In the genomic region with DNA sequence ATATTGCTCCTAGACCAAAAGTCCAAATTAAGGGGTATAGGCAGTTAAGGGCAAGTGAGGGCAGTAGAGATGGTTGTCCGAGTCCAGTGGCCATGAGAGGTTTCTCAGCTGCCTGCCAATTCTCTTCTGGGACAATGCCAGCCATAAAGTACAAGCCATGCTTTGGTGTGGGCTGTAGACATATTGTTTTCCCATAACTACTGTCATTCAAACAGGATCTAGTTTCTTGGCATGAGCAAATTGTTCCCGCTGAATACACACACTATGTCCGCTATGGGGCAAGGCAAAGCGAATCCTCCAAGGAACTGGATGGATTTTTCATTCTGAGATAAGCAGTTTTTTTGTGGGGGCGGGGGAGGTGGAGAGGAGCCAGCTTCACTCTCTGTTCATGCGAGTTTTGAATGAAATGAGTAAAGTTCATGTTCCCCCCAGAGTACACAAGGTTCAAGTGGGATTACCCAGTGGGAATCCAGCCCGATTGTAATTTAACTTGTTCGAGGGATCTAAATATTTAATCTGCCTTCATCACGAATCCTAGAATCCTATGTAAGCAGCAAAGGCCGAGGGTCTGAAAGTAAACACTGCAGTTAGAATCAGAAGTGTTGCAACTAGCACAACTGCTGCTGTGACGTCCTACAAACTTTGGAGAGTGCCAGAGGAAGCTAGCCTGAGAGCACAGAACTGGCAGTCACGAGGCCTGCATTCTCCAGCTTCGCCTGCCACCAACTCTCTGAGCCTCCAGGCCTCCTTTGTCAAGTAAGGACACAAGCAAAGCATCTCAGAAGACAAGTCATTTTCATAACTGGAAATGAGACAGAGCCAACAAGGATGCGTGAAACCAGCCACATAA, we compare ENCODE assay signal across 1 cellular context.
TF ChIP-seq lines count a peak whose summit lies in the region.

No MANE protein-coding gene starts in this region.

TF ChIP-seq in HepG2, 621 proteins besides CTCF, POLR2A, EP300 and RAD21 (continued from another document):
- TF ChIP-seq, protein P1, sequence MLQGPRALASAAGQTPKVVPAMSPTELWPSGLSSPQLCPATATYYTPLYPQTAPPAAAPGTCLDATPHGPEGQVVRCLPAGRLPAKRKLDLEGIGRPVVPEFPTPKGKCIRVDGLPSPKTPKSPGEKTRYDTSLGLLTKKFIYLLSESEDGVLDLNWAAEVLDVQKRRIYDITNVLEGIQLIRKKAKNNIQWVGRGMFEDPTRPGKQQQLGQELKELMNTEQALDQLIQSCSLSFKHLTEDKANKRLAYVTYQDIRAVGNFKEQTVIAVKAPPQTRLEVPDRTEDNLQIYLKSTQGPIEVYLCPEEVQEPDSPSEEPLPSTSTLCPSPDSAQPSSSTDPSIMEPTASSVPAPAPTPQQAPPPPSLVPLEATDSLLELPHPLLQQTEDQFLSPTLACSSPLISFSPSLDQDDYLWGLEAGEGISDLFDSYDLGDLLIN (CRISPR knock-in tag; IDR thresholded peaks at IDR 0.05; ENCODE audit: borderline replicate concordance) = no peak
- TF ChIP-seq, protein P2, sequence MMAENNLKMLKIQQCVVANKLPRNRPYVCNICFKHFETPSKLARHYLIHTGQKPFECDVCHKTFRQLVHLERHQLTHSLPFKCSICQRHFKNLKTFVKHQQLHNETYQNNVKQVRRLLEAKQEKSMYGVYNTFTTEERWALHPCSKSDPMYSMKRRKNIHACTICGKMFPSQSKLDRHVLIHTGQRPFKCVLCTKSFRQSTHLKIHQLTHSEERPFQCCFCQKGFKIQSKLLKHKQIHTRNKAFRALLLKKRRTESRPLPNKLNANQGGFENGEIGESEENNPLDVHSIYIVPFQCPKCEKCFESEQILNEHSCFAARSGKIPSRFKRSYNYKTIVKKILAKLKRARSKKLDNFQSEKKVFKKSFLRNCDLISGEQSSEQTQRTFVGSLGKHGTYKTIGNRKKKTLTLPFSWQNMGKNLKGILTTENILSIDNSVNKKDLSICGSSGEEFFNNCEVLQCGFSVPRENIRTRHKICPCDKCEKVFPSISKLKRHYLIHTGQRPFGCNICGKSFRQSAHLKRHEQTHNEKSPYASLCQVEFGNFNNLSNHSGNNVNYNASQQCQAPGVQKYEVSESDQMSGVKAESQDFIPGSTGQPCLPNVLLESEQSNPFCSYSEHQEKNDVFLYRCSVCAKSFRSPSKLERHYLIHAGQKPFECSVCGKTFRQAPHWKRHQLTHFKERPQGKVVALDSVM (CRISPR knock-in tag; IDR thresholded peaks at IDR 0.05) = 0 out of 2 replicates have a peak, but pooled peaks have one; percentile 31
- no peak for TF ChIP-seq ARHGAP35 (CRISPR knock-in tag; IDR thresholded peaks at IDR 0.05; ENCODE audit: borderline replicate concordance)
- TF ChIP-seq, protein P3, sequence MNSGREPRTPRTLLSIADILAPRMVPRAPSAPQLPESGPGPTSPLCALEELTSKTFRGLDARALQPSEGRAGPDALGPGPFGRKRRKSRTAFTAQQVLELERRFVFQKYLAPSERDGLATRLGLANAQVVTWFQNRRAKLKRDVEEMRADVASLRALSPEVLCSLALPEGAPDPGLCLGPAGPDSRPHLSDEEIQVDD (CRISPR knock-in tag; IDR thresholded peaks at IDR 0.05; ENCODE audit: borderline replicate concordance) = no peak
- TF ChIP-seq, protein P4, sequence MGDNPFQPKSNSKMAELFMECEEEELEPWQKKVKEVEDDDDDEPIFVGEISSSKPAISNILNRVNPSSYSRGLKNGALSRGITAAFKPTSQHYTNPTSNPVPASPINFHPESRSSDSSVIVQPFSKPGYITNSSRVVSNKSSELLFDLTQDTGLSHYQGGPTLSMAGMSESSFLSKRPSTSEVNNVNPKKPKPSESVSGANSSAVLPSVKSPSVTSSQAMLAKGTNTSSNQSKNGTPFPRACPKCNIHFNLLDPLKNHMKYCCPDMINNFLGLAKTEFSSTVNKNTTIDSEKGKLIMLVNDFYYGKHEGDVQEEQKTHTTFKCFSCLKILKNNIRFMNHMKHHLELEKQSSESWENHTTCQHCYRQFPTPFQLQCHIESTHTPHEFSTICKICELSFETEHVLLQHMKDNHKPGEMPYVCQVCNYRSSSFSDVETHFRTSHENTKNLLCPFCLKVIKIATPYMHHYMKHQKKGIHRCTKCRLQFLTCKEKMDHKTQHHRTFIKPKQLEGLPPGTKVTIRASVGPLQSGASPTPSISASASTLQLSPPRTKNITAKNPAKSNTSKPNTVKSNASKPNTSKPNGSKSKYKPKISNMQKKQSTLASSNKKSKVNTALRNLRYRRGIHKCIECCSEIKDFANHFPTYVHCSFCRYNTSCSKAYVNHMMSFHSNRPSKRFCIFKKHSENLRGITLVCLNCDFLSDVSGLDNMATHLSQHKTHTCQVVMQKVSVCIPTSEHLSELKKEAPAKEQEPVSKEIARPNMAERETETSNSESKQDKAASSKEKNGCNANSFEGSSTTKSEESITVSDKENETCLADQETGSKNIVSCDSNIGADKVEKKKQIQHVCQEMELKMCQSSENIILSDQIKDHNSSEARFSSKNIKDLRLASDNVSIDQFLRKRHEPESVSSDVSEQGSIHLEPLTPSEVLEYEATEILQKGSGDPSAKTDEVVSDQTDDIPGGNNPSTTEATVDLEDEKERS (CRISPR knock-in tag; IDR thresholded peaks at IDR 0.05) = peak; percentile 37; the same call in 1 of the 2 replicates
- peak; percentile 63 for TF ChIP-seq BCL6 (CRISPR knock-in tag; IDR thresholded peaks at IDR 0.05)
- TF ChIP-seq SALL1 (CRISPR knock-in tag; IDR thresholded peaks at IDR 0.05) = peak; percentile 55
- TF ChIP-seq PITX1 (CRISPR knock-in tag; IDR thresholded peaks at IDR 0.05) = 0 out of 2 replicates have a peak, but pooled peaks have one; percentile 62
- 0 out of 2 replicates have a peak, but pooled peaks have one; percentile 31 for TF ChIP-seq ZFY (CRISPR knock-in tag; IDR thresholded peaks at IDR 0.05)
- TF ChIP-seq ZMYM3 (CRISPR knock-in tag; IDR thresholded peaks at IDR 0.05) = 0 out of 2 replicates have a peak, but pooled peaks have one; percentile 6
- no peak for TF ChIP-seq ZNF446 (CRISPR knock-in tag; IDR thresholded peaks at IDR 0.05)
- TF ChIP-seq CEBPG (CRISPR knock-in tag; IDR thresholded peaks at IDR 0.05) = peak; percentile 70
- TF ChIP-seq, protein P5, sequence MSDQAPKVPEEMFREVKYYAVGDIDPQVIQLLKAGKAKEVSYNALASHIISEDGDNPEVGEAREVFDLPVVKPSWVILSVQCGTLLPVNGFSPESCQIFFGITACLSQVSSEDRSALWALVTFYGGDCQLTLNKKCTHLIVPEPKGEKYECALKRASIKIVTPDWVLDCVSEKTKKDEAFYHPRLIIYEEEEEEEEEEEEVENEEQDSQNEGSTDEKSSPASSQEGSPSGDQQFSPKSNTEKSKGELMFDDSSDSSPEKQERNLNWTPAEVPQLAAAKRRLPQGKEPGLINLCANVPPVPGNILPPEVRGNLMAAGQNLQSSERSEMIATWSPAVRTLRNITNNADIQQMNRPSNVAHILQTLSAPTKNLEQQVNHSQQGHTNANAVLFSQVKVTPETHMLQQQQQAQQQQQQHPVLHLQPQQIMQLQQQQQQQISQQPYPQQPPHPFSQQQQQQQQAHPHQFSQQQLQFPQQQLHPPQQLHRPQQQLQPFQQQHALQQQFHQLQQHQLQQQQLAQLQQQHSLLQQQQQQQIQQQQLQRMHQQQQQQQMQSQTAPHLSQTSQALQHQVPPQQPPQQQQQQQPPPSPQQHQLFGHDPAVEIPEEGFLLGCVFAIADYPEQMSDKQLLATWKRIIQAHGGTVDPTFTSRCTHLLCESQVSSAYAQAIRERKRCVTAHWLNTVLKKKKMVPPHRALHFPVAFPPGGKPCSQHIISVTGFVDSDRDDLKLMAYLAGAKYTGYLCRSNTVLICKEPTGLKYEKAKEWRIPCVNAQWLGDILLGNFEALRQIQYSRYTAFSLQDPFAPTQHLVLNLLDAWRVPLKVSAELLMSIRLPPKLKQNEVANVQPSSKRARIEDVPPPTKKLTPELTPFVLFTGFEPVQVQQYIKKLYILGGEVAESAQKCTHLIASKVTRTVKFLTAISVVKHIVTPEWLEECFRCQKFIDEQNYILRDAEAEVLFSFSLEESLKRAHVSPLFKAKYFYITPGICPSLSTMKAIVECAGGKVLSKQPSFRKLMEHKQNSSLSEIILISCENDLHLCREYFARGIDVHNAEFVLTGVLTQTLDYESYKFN (CRISPR knock-in tag; conservative IDR thresholded peaks at IDR 0.05) = peak; percentile 46
- TF ChIP-seq POGZ (CRISPR knock-in tag; IDR thresholded peaks at IDR 0.05) = peak; percentile 36; the same call in 1 of the 2 replicates
- TF ChIP-seq, protein P6, sequence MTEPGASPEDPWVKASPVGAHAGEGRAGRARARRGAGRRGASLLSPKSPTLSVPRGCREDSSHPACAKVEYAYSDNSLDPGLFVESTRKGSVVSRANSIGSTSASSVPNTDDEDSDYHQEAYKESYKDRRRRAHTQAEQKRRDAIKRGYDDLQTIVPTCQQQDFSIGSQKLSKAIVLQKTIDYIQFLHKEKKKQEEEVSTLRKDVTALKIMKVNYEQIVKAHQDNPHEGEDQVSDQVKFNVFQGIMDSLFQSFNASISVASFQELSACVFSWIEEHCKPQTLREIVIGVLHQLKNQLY (CRISPR knock-in tag; IDR thresholded peaks at IDR 0.05) = peak; percentile 13; the same call in 1 of the 2 replicates
- TF ChIP-seq ZBTB8A (CRISPR knock-in tag; IDR thresholded peaks at IDR 0.05; ENCODE audit: borderline replicate concordance, low read depth) = no peak
- TF ChIP-seq, protein P7, sequence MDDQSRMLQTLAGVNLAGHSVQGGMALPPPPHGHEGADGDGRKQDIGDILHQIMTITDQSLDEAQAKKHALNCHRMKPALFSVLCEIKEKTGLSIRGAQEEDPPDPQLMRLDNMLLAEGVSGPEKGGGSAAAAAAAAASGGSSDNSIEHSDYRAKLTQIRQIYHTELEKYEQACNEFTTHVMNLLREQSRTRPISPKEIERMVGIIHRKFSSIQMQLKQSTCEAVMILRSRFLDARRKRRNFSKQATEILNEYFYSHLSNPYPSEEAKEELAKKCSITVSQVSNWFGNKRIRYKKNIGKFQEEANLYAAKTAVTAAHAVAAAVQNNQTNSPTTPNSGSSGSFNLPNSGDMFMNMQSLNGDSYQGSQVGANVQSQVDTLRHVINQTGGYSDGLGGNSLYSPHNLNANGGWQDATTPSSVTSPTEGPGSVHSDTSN (CRISPR knock-in tag; IDR thresholded peaks at IDR 0.05; ENCODE audit: borderline replicate concordance) = no peak
- 0 out of 2 replicates have a peak, but pooled peaks have one; percentile 16 for TF ChIP-seq SAP130 (CRISPR knock-in tag; IDR thresholded peaks at IDR 0.05; ENCODE audit: low read depth)
- no peak for TF ChIP-seq ZNF484 (CRISPR knock-in tag; IDR thresholded peaks at IDR 0.05; ENCODE audit: borderline replicate concordance, low read depth)
- no peak for TF ChIP-seq FOXA1 (IDR thresholded peaks at IDR 0.05)
- peak; percentile 53 for TF ChIP-seq FOXA1 (CRISPR knock-in tag; IDR thresholded peaks at IDR 0.05)
- TF ChIP-seq TBX2 (CRISPR knock-in tag; IDR thresholded peaks at IDR 0.05; ENCODE audit: borderline replicate concordance) = peak; percentile 38; the same call in 1 of the 2 replicates
- TF ChIP-seq, protein P8, sequence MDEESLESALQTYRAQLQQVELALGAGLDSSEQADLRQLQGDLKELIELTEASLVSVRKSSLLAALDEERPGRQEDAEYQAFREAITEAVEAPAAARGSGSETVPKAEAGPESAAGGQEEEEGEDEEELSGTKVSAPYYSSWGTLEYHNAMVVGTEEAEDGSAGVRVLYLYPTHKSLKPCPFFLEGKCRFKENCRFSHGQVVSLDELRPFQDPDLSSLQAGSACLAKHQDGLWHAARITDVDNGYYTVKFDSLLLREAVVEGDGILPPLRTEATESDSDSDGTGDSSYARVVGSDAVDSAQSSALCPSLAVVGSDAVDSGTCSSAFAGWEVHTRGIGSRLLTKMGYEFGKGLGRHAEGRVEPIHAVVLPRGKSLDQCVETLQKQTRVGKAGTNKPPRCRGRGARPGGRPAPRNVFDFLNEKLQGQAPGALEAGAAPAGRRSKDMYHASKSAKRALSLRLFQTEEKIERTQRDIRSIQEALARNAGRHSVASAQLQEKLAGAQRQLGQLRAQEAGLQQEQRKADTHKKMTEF (CRISPR knock-in tag; IDR thresholded peaks at IDR 0.05) = peak; percentile 27; the same call in 1 of the 2 replicates
- TF ChIP-seq SUZ12 (IDR thresholded peaks at IDR 0.05; ENCODE audit: low read depth, low read length) = no peak
- TF ChIP-seq FOXK1 (CRISPR knock-in tag; IDR thresholded peaks at IDR 0.05; ENCODE audit: borderline replicate concordance, low read depth) = 0 out of 2 replicates have a peak, but pooled peaks have one; percentile 28
- peak; percentile 54 for TF ChIP-seq GATAD2A (CRISPR knock-in tag; IDR thresholded peaks at IDR 0.05)
- no peak for TF ChIP-seq HDAC6 (IDR thresholded peaks at IDR 0.05; ENCODE audit: low read depth, low read length)
- TF ChIP-seq, protein P9, sequence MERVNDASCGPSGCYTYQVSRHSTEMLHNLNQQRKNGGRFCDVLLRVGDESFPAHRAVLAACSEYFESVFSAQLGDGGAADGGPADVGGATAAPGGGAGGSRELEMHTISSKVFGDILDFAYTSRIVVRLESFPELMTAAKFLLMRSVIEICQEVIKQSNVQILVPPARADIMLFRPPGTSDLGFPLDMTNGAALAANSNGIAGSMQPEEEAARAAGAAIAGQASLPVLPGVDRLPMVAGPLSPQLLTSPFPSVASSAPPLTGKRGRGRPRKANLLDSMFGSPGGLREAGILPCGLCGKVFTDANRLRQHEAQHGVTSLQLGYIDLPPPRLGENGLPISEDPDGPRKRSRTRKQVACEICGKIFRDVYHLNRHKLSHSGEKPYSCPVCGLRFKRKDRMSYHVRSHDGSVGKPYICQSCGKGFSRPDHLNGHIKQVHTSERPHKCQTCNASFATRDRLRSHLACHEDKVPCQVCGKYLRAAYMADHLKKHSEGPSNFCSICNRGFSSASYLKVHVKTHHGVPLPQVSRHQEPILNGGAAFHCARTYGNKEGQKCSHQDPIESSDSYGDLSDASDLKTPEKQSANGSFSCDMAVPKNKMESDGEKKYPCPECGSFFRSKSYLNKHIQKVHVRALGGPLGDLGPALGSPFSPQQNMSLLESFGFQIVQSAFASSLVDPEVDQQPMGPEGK (CRISPR knock-in tag; IDR thresholded peaks at IDR 0.05) = 0 out of 2 replicates have a peak, but pooled peaks have one; percentile 11
